In the genomic region with DNA sequence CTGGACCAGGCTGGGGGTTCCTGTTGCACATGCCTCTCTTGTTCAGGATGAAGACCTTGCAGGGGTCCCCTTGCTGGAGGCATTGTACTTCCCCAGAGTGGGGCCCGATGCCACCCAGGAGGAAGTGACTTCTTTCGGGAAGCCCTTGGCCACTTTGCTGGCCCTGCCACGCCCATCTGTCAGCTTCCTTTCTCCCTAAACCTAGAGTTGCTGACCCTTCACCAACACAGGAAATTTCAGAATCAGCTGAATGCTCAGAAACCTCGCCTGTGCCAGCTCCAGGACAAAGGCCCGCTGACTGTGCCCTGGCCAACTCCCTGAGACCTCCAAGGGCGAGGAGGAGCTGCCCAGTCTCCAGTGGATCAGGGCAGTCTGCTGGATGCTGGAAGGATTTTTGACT, we compare ENCODE assay signal across 21 cellular contexts. TPM values are rescaled to one million over a fixed set of nuclear protein-coding genes. Genes with fewer than 3 reads are reported as not detected.
DNase-seq lines count a peak whose midpoint lies in the region; ATAC-seq and TF ChIP-seq lines count a peak whose summit lies in the region.
"Had no signal": no experiment of that assay in that cellular context is flagged by ENCODE, and none has a peak within 500 bp of the region (broad histone marks: within the 10 kb centered on the region; RNA-seq: fewer than 3 reads in every experiment).

No MANE protein-coding gene starts in this region.

- no peaks in the 10 kb centered on the region for H3K36me3 Mint-ChIP-seq in immature natural killer cell

- peak; percentile 7 to 26 for DNase-seq in HL-60 (ENCODE audit: low read depth in 1 of 2, low spot score in 1 of 2)
- DNase-seq in adrenal gland: peak; percentile 22 to 69 (median 59)
- DNase-seq in right cardiac atrium: peak; percentile 67 to 82 (median 82)
- DNase-seq in sigmoid colon: peak; percentile 73
- no peak for DNase-seq in immature natural killer cell
- no peak for DNase-seq in stimulated activated CD4-positive, alpha-beta T cell treated with anti-CD3 and anti-CD28 coated beads, Interleukin-4, amount 100 ng/mL, for 24 hours
- DNase-seq: cerebellar nuclear complex; foreskin melanocyte; mesendoderm; NCI-H1105 treated with DMSO at 0.1 percent for 48 hours; NCI-H2171 treated with DMSO at 0.1 percent for 48 hours; retina; stimulated activated CD4-positive, alpha-beta T cell treated with anti-CD3 and anti-CD28 coated beads, Interleukin-2, amount 100 ng/mL, for 24 hours; SW 1271; WERI-Rb-1 had no signal

- no peaks in the 10 kb centered on the region for H3K4me1 ChIP-seq in adrenal gland (replicated peaks in 1 of 2)
- H3K4me1 ChIP-seq in right cardiac atrium (ENCODE audit: control insufficient read depth, insufficient read depth, low read length): no peaks in the 10 kb centered on the region
- no peaks in the 10 kb centered on the region for H3K4me1 ChIP-seq in sigmoid colon

- H3K27me3 ChIP-seq in HL-60 (ENCODE audit: insufficient read depth, poor library complexity, severe bottlenecking): no peaks in the 10 kb centered on the region
- no peaks in the 10 kb centered on the region for H3K27me3 ChIP-seq in adrenal gland
- no peaks in the 10 kb centered on the region for H3K27me3 ChIP-seq in right cardiac atrium (ENCODE audit: control insufficient read depth, insufficient read depth)
- H3K27me3 ChIP-seq in sigmoid colon: no peaks in the 10 kb centered on the region

- no peaks in the 10 kb centered on the region for H3K9me3 Mint-ChIP-seq in immature natural killer cell
- H3K9me3 Mint-ChIP-seq: activated T-helper 17 cell treated with anti-CD3 and anti-CD28 coated beads, Interleukin-2, amount 50 U/mL, for 72 hours; neural crest cell had no signal

- intact Hi-C loops in adrenal gland (cut with DNase I): no loop called here
- intact Hi-C loops in right cardiac atrium (cut with DNase I): no loop called here
- intact Hi-C loops in sigmoid colon (cut with DNase I): no loop called here

- H3K36me3 ChIP-seq in adrenal gland (replicated peaks in 1 of 2) (no peaks in the 10 kb centered on the region), sigmoid colon (no peaks in the 10 kb centered on the region)
- H3K36me3 ChIP-seq: WERI-Rb-1 had no signal

- ATAC-seq in right cardiac atrium: peak; percentile 61 to 75
- no peak for ATAC-seq in GM19395 (IDR thresholded peaks at IDR 0.05; ENCODE audit: unreplicated experiment)
- no peak for ATAC-seq in HG03342 (IDR thresholded peaks at IDR 0.05; ENCODE audit: unreplicated experiment)
- ATAC-seq: activated T-helper 17 cell treated with anti-CD3 and anti-CD28 coated beads, Interleukin-2, amount 50 U/mL, for 72 hours; K562 had no signal

- H3K9me3 ChIP-seq in adrenal gland (replicated peaks in 1 of 3) (no peaks in the 10 kb centered on the region), right cardiac atrium (ENCODE audit: control insufficient read depth, low read length) (no peaks in the 10 kb centered on the region), sigmoid colon (no peaks in the 10 kb centered on the region)

- TF ChIP-seq CTCF in HL-60 (IDR thresholded peaks at IDR 0.05; ENCODE audit: insufficient read depth, low read length): no peak
- no peak for TF ChIP-seq CTCF in adrenal gland (IDR thresholded peaks at IDR 0.05)
- TF ChIP-seq CTCF in sigmoid colon (IDR thresholded peaks at IDR 0.05): no peak

- TF ChIP-seq POLR2A in adrenal gland (IDR thresholded peaks at IDR 0.05): no peak
- TF ChIP-seq POLR2A in sigmoid colon (IDR thresholded peaks at IDR 0.05): no peak

- H3K27ac ChIP-seq in HL-60 (replicated peaks): no peak overlapping the region
- peak overlapping the region in 4 of 5 donors; percentile 5 to 70 (median 39) for H3K27ac ChIP-seq in adrenal gland
- H3K27ac ChIP-seq in right cardiac atrium (ENCODE audit: low read length): peak overlapping the region; percentile 0
- peak overlapping the region in 2 of 4 donors; percentile 31 to 42 for H3K27ac ChIP-seq in sigmoid colon
- H3K27ac ChIP-seq: RWPE1, WERI-Rb-1 had no signal

- no peak overlapping the region for H3K4me3 Mint-ChIP-seq in immature natural killer cell
- H3K4me3 Mint-ChIP-seq: activated T-helper 17 cell treated with anti-CD3 and anti-CD28 coated beads, Interleukin-2, amount 50 U/mL, for 72 hours; neural crest cell had no signal

- no peak for TF ChIP-seq EP300 in sigmoid colon (IDR thresholded peaks at IDR 0.05)

- no peak overlapping the region for H3K4me3 ChIP-seq in HL-60 (replicated peaks; ENCODE audit: insufficient read depth, low read length)
- no peak overlapping the region for H3K4me3 ChIP-seq in adrenal gland
- no peak overlapping the region for H3K4me3 ChIP-seq in right cardiac atrium (ENCODE audit: low read length)
- no peak overlapping the region for H3K4me3 ChIP-seq in sigmoid colon
- H3K4me3 ChIP-seq: K562 had no signal

- WGBS in adrenal gland, 4 donors: 50 to 66% (median 58%) methylated on average over 2 to 6 of the region's 6 CpGs
- WGBS in right cardiac atrium: 49% methylated on average over 6 of the region's 6 CpGs
- WGBS in sigmoid colon, 2 donors: 66 to 71% methylated on average over 6 of the region's 6 CpGs

- H3K27ac Mint-ChIP-seq in immature natural killer cell: no peak overlapping the region
- H3K27ac Mint-ChIP-seq: activated T-helper 17 cell treated with anti-CD3 and anti-CD28 coated beads, Interleukin-2, amount 50 U/mL, for 72 hours had no signal

- peaks cover 0 to 5% (median 2%) of the 10 kb centered on the region in 3 donors for H3K27me3 Mint-ChIP-seq in immature natural killer cell (ENCODE audit: low read depth in 3 of 3)
- H3K27me3 Mint-ChIP-seq: activated T-helper 17 cell treated with anti-CD3 and anti-CD28 coated beads, Interleukin-2, amount 50 U/mL, for 72 hours had no signal

- peaks cover 0 to 1% of the 10 kb centered on the region in 2 donors for H3K4me1 Mint-ChIP-seq in immature natural killer cell
- H3K4me1 Mint-ChIP-seq: activated T-helper 17 cell treated with anti-CD3 and anti-CD28 coated beads, Interleukin-2, amount 50 U/mL, for 72 hours; neural crest cell had no signal

RNA-seq across cellular contexts. Expression of a gene that starts 26.7 kb away (rescaled TPM):
- 1 to 10 TPM in 3 of 8 donors, under 1 TPM in 3, not detected in 2; 0.23 to 2.0 (median 0.83) TPM for total RNA-seq in adrenal gland
- polyA plus RNA-seq in adrenal gland: under 1 TPM in 2 of 3 donors, not detected in 1; 0.07 to 0.15 TPM
- total RNA-seq in right cardiac atrium: 10 to 100 TPM in 1 of 4 donors, 1 to 10 TPM in 3; 2.4 to 20.7 (median 3.4) TPM
- polyA plus RNA-seq in right cardiac atrium: 0.61 TPM
- not detected for total RNA-seq in sigmoid colon
- polyA plus RNA-seq in sigmoid colon: under 1 TPM in 1 of 3 donors, not detected in 2; 0.03 TPM
- polyA plus RNA-seq in immature natural killer cell: not detected
- total RNA-seq: activated T-helper 17 cell treated with anti-CD3 and anti-CD28 coated beads, Interleukin-2, amount 50 U/mL, for 72 hours; K562; neural crest cell had no signal
- polyA plus RNA-seq: K562 had no signal

RNA-seq across cellular contexts. Expression of a gene that starts 44.9 kb away (rescaled TPM):
- total RNA-seq in adrenal gland (10 to 100 TPM; 32.3 to 69.0 (median 47.2) TPM), right cardiac atrium (10 to 100 TPM; 46.6 to 69.8 (median 48.6) TPM), sigmoid colon (10 to 100 TPM; 35.0 to 47.0 (median 41.5) TPM)
- polyA plus RNA-seq in adrenal gland (10 to 100 TPM; 14.4 to 69.2 (median 17.9) TPM), right cardiac atrium (29.1 TPM), sigmoid colon (10 to 100 TPM; 21.6 to 30.9 (median 29.8) TPM), immature natural killer cell (10 to 100 TPM; 36.9 to 62.4 (median 57.6) TPM)

RNA-seq across cellular contexts. Expression of a gene that starts 59.6 kb away (rescaled TPM):
- total RNA-seq in adrenal gland (1 to 10 TPM in 2 of 8 donors, under 1 TPM in 4, not detected in 2; 0.17 to 1.1 (median 0.46) TPM), right cardiac atrium (1 to 10 TPM in 3 of 4 donors, under 1 TPM in 1; 0.79 to 2.5 (median 1.5) TPM), sigmoid colon (under 1 TPM in 3 of 4 donors, not detected in 1; 0.49 to 0.71 (median 0.54) TPM)
- polyA plus RNA-seq in adrenal gland (1 to 10 TPM in 1 of 3 donors, under 1 TPM in 2; 0.16 to 1.0 (median 0.40) TPM), right cardiac atrium (1.0 TPM), sigmoid colon (under 1 TPM; under 0.01 to 0.57 (median 0.23) TPM), immature natural killer cell (under 1 TPM in 2 of 3 donors, not detected in 1; 0.12 to 0.17 TPM)

Comparison
In these comparisons a context has a peak if more than half of its experiments do, and no peak if none do; other contexts are left out.
1. DNase-seq: peak in HL-60 (2 of 2), adrenal gland (7 of 7), right cardiac atrium (3 of 3) and sigmoid colon (single experiment); none in immature natural killer cell (0 of 3) and stimulated activated CD4-positive, alpha-beta T cell treated with anti-CD3 and anti-CD28 coated beads, Interleukin-4, amount 100 ng/mL, for 24 hours (single experiment).
2. ATAC-seq: peak in right cardiac atrium (2 of 2); none in GM19395 (single experiment) and HG03342 (single experiment).